24 cellular contexts compared by ENCODE assay signal in genomic region chr4:81021526-81021944, GRCh38. TPM values are rescaled to one million over a fixed set of nuclear protein-coding genes. Genes with fewer than 3 reads are reported as not detected.
DNase-seq lines count a peak whose midpoint lies in the region; ATAC-seq, FAIRE-seq and TF ChIP-seq lines count a peak whose summit lies in the region.
"Had no signal": no experiment of that assay in that cellular context is flagged by ENCODE, and none has a peak within 500 bp of the region (broad histone marks: within the 10 kb centered on the region; RNA-seq: fewer than 3 reads in every experiment).

No MANE protein-coding gene starts in this region.

- DNase-seq in NCI-H1105 treated with DMSO at 0.1 percent for 48 hours (lab: John Stamatoyannopoulos, UW) (peak; percentile 43), NCI-H1105 (lab: John Stamatoyannopoulos, UW) (no peak), NCI-H2029 (lab: John Stamatoyannopoulos, UW) (peak; percentile 58), bronchial epithelial cell (ENCODE audit: low read depth) (peak; percentile 17), prostate gland (ENCODE audit: low spot score) (peak; percentile 67), Right ventricle myocardium inferior (ENCODE audit: missing footprints) (no peak)
- DNase-seq: activated CD4-positive, alpha-beta T cell treated with anti-CD3 and anti-CD28 coated beads for 4 hours; activated CD8-positive, alpha-beta memory T cell treated with anti-CD3 and anti-CD28 coated beads, Interleukin-2, amount 10 ng/mL, durations not matched to agents 7 days and 5 days; aorta; CD8-positive, alpha-beta memory T cell; central memory CD4-positive, alpha-beta T cell; erythroblast; foreskin keratinocyte; immature natural killer cell; Karpas-422; NCI-H1092; NCI-H774; retina; SJCRH30; tibial artery had no signal

- H3K27me3 ChIP-seq in bronchial epithelial cell (ENCODE audit: control insufficient read depth, insufficient read depth, low read length) (peaks cover 1% of the 10 kb centered on the region), prostate gland (replicated peaks; ENCODE audit: insufficient read depth) (no peaks in the 10 kb centered on the region)
- H3K27me3 ChIP-seq: SJCRH30 had no signal

- intact Hi-C loops in prostate gland (cut with DNase I) (no loop called here), Right ventricle myocardium inferior (cut with DNase I) (no loop called here)

- no peaks in the 10 kb centered on the region for H3K9me3 ChIP-seq in prostate gland
- H3K9me3 ChIP-seq: SJCRH30, tibial artery had no signal

- TF ChIP-seq CTCF in bronchial epithelial cell (IDR thresholded peaks at IDR 0.05; ENCODE audit: insufficient read depth, low read length, severe bottlenecking) = no peak
- TF ChIP-seq CTCF in prostate gland (IDR thresholded peaks at IDR 0.05) = no peak

- no peak for ATAC-seq in activated CD4-positive, CD25-positive, alpha-beta regulatory T cell treated with anti-CD3 and anti-CD28 coated beads, Interleukin-2, amount 50 U/mL, for 24 hours
- ATAC-seq in Right ventricle myocardium inferior (no peak), GM18511 (IDR thresholded peaks at IDR 0.05; ENCODE audit: unreplicated experiment) (no peak)
- ATAC-seq: activated CD8-positive, alpha-beta memory T cell treated with anti-CD3 and anti-CD28 coated beads, Interleukin-2, amount 10 ng/mL, durations not matched to agents 7 days and 5 days; foreskin keratinocyte had no signal

- WGBS in prostate gland = 15% methylated on average over 5 of the region's 5 CpGs

- H3K4me1 ChIP-seq in prostate gland (replicated peaks) = peaks cover 6% of the 10 kb centered on the region
- H3K4me1 ChIP-seq: foreskin keratinocyte, SJCRH30, tibial artery had no signal

- H3K27ac ChIP-seq in prostate gland = no peak overlapping the region
- H3K27ac ChIP-seq: 22Rv1, foreskin keratinocyte, SJCRH30, tibial artery had no signal

- H3K4me3 ChIP-seq in bronchial epithelial cell (ENCODE audit: low read depth, low read length) (no peak overlapping the region), prostate gland (no peak overlapping the region)
- H3K4me3 ChIP-seq: SJCRH30, tibial artery had no signal

- no peaks in the 10 kb centered on the region for H3K36me3 ChIP-seq in bronchial epithelial cell (ENCODE audit: control insufficient read depth, insufficient read depth, low read length)
- H3K36me3 ChIP-seq in prostate gland = no peaks in the 10 kb centered on the region
- H3K36me3 ChIP-seq: SJCRH30, tibial artery had no signal

- FAIRE-seq in bronchial epithelial cell (lab: Jason Lieb, UNC) = no peak

- no peak for TF ChIP-seq POLR2A in prostate gland (IDR thresholded peaks at IDR 0.05)

RNA-seq across cellular contexts. Expression of gene BMP3, which starts 9.0 kb away (rescaled TPM):
- under 0.01 and 0.38 TPM in 2 replicates for total RNA-seq in bronchial epithelial cell
- under 1 TPM; 0.46 to 0.80 TPM for total RNA-seq in prostate gland
- total RNA-seq in Right ventricle myocardium inferior = not detected
- total RNA-seq: activated CD8-positive, alpha-beta memory T cell treated with anti-CD3 and anti-CD28 coated beads, Interleukin-2, amount 10 ng/mL, durations not matched to agents 7 days and 5 days; activated T-helper 1 cell treated with anti-CD3 and anti-CD28 coated beads, Interleukin-12 subunit alpha, Interleukin-12 subunit beta, Interleukin-2, Interleukin-4 antibody, amounts not matched to agents 30 ng/mL and 10 ng/mL and 1 ng/mL, durations not matched to agents 14 hours and 24 hours and 36 hours; CD8-positive, alpha-beta memory T cell; foreskin keratinocyte had no signal

Comparison
In these comparisons a context has a peak if more than half of its experiments do, and no peak if none do; other contexts are left out.
1. DNase-seq: peak in NCI-H1105 treated with DMSO at 0.1 percent for 48 hours (single experiment), NCI-H2029 (single experiment), bronchial epithelial cell (single experiment) and prostate gland (single experiment); none in NCI-H1105 (single experiment) and Right ventricle myocardium inferior (single experiment).